In the genomic region with DNA sequence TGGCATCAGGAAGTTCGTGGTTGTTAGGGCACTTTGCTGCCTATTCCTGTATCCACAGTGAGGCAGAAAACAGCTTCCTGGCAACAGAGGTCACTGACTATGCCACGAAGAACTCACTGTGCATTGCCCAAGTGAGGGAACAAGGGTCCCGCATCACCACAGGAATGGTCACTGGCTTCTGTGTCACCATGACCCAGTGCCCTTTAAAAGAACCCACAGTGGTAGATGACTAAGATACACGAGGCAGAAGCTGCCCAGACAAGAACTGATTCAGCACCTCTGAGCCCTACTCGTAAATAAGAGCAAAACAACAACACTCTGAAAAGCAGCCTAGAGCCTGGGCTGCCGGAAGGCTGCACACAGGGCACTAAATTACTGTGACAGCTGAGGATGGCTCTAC, we compare ENCODE assay signal across 13 cellular contexts.
DNase-seq lines count a peak whose midpoint lies in the region; ATAC-seq and TF ChIP-seq lines count a peak whose summit lies in the region.
"Had no signal": no experiment of that assay in that cellular context is flagged by ENCODE, and none has a peak within 500 bp of the region (broad histone marks: within the 10 kb centered on the region; RNA-seq: fewer than 3 reads in every experiment).

No MANE protein-coding gene starts in this region.

- no peaks in the 10 kb centered on the region for H3K27me3 ChIP-seq in gastrocnemius medialis
- H3K27me3 ChIP-seq: tibial artery had no signal

- H3K4me3 ChIP-seq in fibroblast of the aortic adventitia (ENCODE audit: low read depth, low read length) = no peak overlapping the region
- H3K4me3 ChIP-seq in gastrocnemius medialis = no peak overlapping the region
- H3K4me3 ChIP-seq: tibial artery had no signal

- TF ChIP-seq CTCF in fibroblast of the aortic adventitia (IDR thresholded peaks at IDR 0.05; ENCODE audit: insufficient read depth, low read length) (no peak), gastrocnemius medialis (IDR thresholded peaks at IDR 0.05 in 4 of 5, conservative IDR thresholded peaks at IDR 0.05 in 1 of 5) (no peak)

- peak overlapping the region; percentile 42 to 83 (median 58) for H3K27ac ChIP-seq in gastrocnemius medialis
- H3K27ac ChIP-seq: tibial artery had no signal

- no peaks in the 10 kb centered on the region for H3K9me3 ChIP-seq in gastrocnemius medialis
- H3K9me3 ChIP-seq: tibial artery had no signal

- ATAC-seq in gastrocnemius medialis = peak; percentile 95 to 98
- ATAC-seq in GM21526 (IDR thresholded peaks at IDR 0.05; ENCODE audit: low FRiP score, unreplicated experiment) = no peak
- ATAC-seq in GM21619 (IDR thresholded peaks at IDR 0.05; ENCODE audit: unreplicated experiment) = no peak
- ATAC-seq in GM18873 (IDR thresholded peaks at IDR 0.05; ENCODE audit: low FRiP score, unreplicated experiment) = no peak

- no peaks in the 10 kb centered on the region for H3K36me3 ChIP-seq in gastrocnemius medialis

- H3K4me1 ChIP-seq in gastrocnemius medialis = peaks cover 4 to 19% of the 10 kb centered on the region in 2 donors

- intact Hi-C loops in gastrocnemius medialis (cut with DNase I; ENCODE audit: low total_unique reads) = no loop called here

- peak in 1 of 2 donors; percentile 38 for TF ChIP-seq POLR2A in gastrocnemius medialis (IDR thresholded peaks at IDR 0.05)

- DNase-seq in H4 (ENCODE audit: low spot score) (peak; percentile 36), RKO (ENCODE audit: low spot score) (peak; percentile 41), fibroblast of the aortic adventitia (ENCODE audit: low read depth) (peak; percentile 28), gastrocnemius medialis (peak; percentile 74 to 82), T-helper 2 cell (no peak)
- DNase-seq: activated CD4-positive, alpha-beta T cell treated with anti-CD3 and anti-CD28 coated beads, Interleukin-2, amount 50 U/mL, for 4 hours; NCI-H1417 treated with DMSO at 0.1 percent for 48 hours; SIG-M5; stimulated activated CD4-positive, alpha-beta T cell treated with anti-CD3 and anti-CD28 coated beads, Interleukin-4, amount 100 ng/mL, for 4 hours; tibial artery had no signal

- in situ Hi-C loops in gastrocnemius medialis (cut with MboI; ENCODE audit: low sequenced_read_pairs in 4 of 4) = no loop called here

Comparison
In these comparisons a context has a peak if more than half of its experiments do, and no peak if none do; other contexts are left out.
1. DNase-seq: peak in H4 (single experiment), RKO (single experiment), fibroblast of the aortic adventitia (single experiment) and gastrocnemius medialis (2 of 2); none in T-helper 2 cell (0 of 5).
2. ATAC-seq: peak in gastrocnemius medialis (2 of 2); none in GM21526 (single experiment), GM21619 (single experiment) and GM18873 (single experiment).